8 cellular contexts compared by ENCODE assay signal in the genomic region with DNA sequence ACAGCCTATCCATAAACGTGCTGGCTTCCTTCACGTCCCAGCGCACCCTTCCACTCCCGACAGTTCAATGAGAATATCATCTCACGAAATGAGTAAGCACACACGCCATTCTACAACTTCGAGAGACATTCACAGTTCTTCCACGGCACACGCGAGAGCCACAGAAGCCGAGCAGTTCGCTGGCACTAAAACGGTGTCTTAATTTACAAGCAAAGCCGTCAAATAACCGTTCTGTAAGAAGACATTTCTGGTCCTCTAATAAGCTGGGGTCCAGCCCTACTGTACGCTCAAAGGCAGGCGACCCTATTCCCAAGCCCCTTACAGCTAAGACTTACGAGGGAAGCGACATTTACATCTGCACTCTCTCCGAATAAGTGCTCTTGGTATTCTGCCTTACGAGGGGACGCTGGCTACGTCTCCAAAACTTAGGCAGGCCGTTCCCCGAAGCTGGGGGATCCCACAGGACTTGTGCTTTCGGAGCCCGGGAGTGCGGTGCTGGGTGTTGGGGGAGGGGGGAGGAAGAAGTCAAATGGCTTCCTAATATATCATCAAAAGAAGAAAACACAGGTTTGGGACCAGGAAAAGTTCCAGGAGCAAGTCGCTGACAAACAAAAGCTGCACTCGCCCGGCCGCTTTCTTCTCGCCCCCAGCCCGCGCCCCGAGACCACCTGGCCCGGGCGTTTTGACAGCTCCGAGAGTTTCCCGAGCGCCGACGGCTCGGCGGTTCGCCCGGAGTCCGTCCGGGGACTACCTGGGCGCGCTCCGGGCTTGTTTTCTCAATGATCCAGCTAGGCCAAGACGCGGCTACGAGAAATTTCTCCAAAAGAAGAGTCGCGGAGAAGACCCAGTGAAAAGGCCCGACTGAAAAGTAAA. TPM values are rescaled to one million over a fixed set of nuclear protein-coding genes. Genes with fewer than 3 reads are reported as not detected.
DNase-seq lines count a peak whose midpoint lies in the region; ATAC-seq and TF ChIP-seq lines count a peak whose summit lies in the region.
"Not testable (repeated sequence)": the region's sequence is repeated elsewhere in the genome, so short reads cannot be mapped to it uniquely, and the experiment has no call there.

No MANE protein-coding gene starts in this region.

- H2BK15ac ChIP-seq in mesenchymal stem cell (ENCODE audit: low read depth, poor library complexity, severe bottlenecking), result not testable (repeated sequence)

- H3K18ac ChIP-seq in mesenchymal stem cell (ENCODE audit: low read depth in 1 of 2, low read length in 2 of 2), result peak overlapping the region in 1 of 2 experiments; percentile 62

- H3K4me1 ChIP-seq in esophagus squamous epithelium, result peaks cover 0 to 53% (median 19%) of the 10 kb centered on the region in 3 donors
- H3K4me1 ChIP-seq in mesenchymal stem cell (ENCODE audit: control insufficient read depth, insufficient read depth, low read depth, low read length), result not testable (repeated sequence)

- not testable (repeated sequence) for H2BK5ac ChIP-seq in mesenchymal stem cell (ENCODE audit: low read depth, low read length, poor library complexity, severe bottlenecking)

- H3K36me3 ChIP-seq in esophagus squamous epithelium; mesenchymal stem cell (ENCODE audit: control insufficient read depth in 1 of 2, insufficient read depth in 2 of 2, low read depth in 1 of 2, low read length in 2 of 2): not testable (repeated sequence)

- not testable (repeated sequence) for H3K27me3 ChIP-seq in esophagus squamous epithelium; mesenchymal stem cell (ENCODE audit: control insufficient read depth in 1 of 2, insufficient read depth in 1 of 2, low read length in 2 of 2)

- H3K4me2 ChIP-seq in mesenchymal stem cell (ENCODE audit: low read length, poor library complexity, severe bottlenecking), result peak overlapping the region; percentile 65

- not testable (repeated sequence) for H3K4ac ChIP-seq in mesenchymal stem cell (ENCODE audit: low read depth in 1 of 2, low read length in 2 of 2)

- peak; percentile 43 for ATAC-seq in GM19395 (IDR thresholded peaks at IDR 0.05; ENCODE audit: unreplicated experiment)

- H3K9me3 ChIP-seq in esophagus squamous epithelium; mesenchymal stem cell (ENCODE audit: control insufficient read depth, low read length): not testable (repeated sequence)

- peak overlapping the region; percentile 74 for H3K4me3 ChIP-seq in AG10803 (ENCODE audit: low read length)
- H3K4me3 ChIP-seq in esophagus squamous epithelium, result peak overlapping the region; percentile 95 to 98 (median 97)
- peak overlapping the region; percentile 89 for H3K4me3 ChIP-seq in mesenchymal stem cell (ENCODE audit: insufficient read depth in 1 of 2, low read depth in 1 of 2, low read length in 2 of 2)

- TF ChIP-seq POLR2A in esophagus squamous epithelium (IDR thresholded peaks at IDR 0.05), result not testable (repeated sequence)

- WGBS in esophagus squamous epithelium, 2 donors, result 1% methylated on average over 23 to 29 of the region's 58 CpGs
- 1% methylated on average over 54 of the region's 58 CpGs for WGBS in mesenchymal stem cell

- not testable (repeated sequence) for H2BK12ac ChIP-seq in mesenchymal stem cell (ENCODE audit: low read length in 2 of 2)

- H2BK120ac ChIP-seq in mesenchymal stem cell (ENCODE audit: low read depth, low read length), result not testable (repeated sequence)

- intact Hi-C loops in esophagus squamous epithelium (cut with DNase I), result not testable (repeated sequence)

- H2AK5ac ChIP-seq in mesenchymal stem cell (ENCODE audit: low read length, severe bottlenecking), result not testable (repeated sequence)

- not testable (repeated sequence) for H3K79me1 ChIP-seq in mesenchymal stem cell (replicated peaks; ENCODE audit: low read length, poor library complexity, severe bottlenecking)

- not testable (repeated sequence) for TF ChIP-seq CTCF in AG10803 (conservative IDR thresholded peaks at IDR 0.05; ENCODE audit: low read length); esophagus squamous epithelium (IDR thresholded peaks at IDR 0.05)

- H4K8ac ChIP-seq in mesenchymal stem cell (ENCODE audit: low read length), result not testable (repeated sequence)

- DNase-seq in AG10803 (ENCODE audit: low read depth), result peak; percentile 38
- peak; percentile 69 for DNase-seq in HT-29 (ENCODE audit: low spot score)
- peak; percentile 26 for DNase-seq in SK-N-DZ (ENCODE audit: low spot score)
- peak; percentile 22 for DNase-seq in activated gamma-delta T cell treated with Interleukin-2 at 50 U/mL for 16 hours
- not testable (repeated sequence) for DNase-seq in esophagus squamous epithelium (lab: John Stamatoyannopoulos, UW)
- peak; percentile 80 for DNase-seq in mesenchymal stem cell
- DNase-seq in stimulated activated CD4-positive, alpha-beta T cell treated with anti-CD3 and anti-CD28 coated beads, Interleukin-2, amount 100 ng/mL, for 4 hours (ENCODE audit: low read depth), result peak; percentile 11

- H3K27ac ChIP-seq in esophagus squamous epithelium (peak overlapping the region; percentile 100), mesenchymal stem cell (ENCODE audit: low read length, poor library complexity, severe bottlenecking) (peak overlapping the region; percentile 74)

- not testable (repeated sequence) for H4K91ac ChIP-seq in mesenchymal stem cell (ENCODE audit: low read length)

- peak overlapping the region in 1 of 2 experiments; percentile 48 for H3K14ac ChIP-seq in mesenchymal stem cell (ENCODE audit: low read length in 2 of 2)

- H3K9ac ChIP-seq in mesenchymal stem cell (ENCODE audit: low read length), result peak overlapping the region; percentile 91

- not testable (repeated sequence) for H3K23ac ChIP-seq in mesenchymal stem cell (ENCODE audit: low read length in 2 of 2)

- H2AFZ ChIP-seq in mesenchymal stem cell (ENCODE audit: low read depth, low read length), result not testable (repeated sequence)

RNA-seq across cellular contexts. Expression of a gene that starts 1.1 kb away (rescaled TPM):
- total RNA-seq in HT-29 (2014; rRNA removed; shearing (Covaris generic)), result 25.4 and 35.0 TPM in 2 replicates
- 11.7 and 12.5 TPM in 2 replicates for polyA plus RNA-seq in SK-N-DZ (2014; cell fraction: cytosol; rRNA removed)
- 21.4 and 25.3 TPM in 2 replicates for polyA plus RNA-seq in SK-N-DZ (2014; cell fraction: nucleus; rRNA removed)
- total RNA-seq in esophagus squamous epithelium, result 10 to 100 TPM; 25.1 to 64.7 (median 43.4) TPM
- polyA plus RNA-seq in mesenchymal stem cell (2013, experiment 1 of 2), result 7.0 TPM
- polyA plus RNA-seq in mesenchymal stem cell (2013, experiment 2 of 2), result 7.0 TPM
